Comparison of ENCODE assay signal across 8 cellular contexts in genomic region chr14:73136387-73137221, GRCh38. TPM values are rescaled to one million over a fixed set of nuclear protein-coding genes. Genes with fewer than 3 reads are reported as not detected.
DNase-seq lines count a peak whose midpoint lies in the region; ATAC-seq and TF ChIP-seq lines count a peak whose summit lies in the region.

Gene PSEN1 (plus strand): TSS chr14:73136507. CDS start chr14:73148020, 11,513 bp downstream.

- TF ChIP-seq POLR2A in ovary (IDR thresholded peaks at IDR 0.05): peak; percentile 81

- WGBS in ovary, 3 donors: 1% methylated on average over 53 to 71 of the region's 71 CpGs
- WGBS in thymus: under 1% methylated on average over 71 of the region's 71 CpGs

- no peak for TF ChIP-seq EP300 in ovary (IDR thresholded peaks at IDR 0.05)

- intact Hi-C loops in head of caudate nucleus (cut with DNase I) (loop anchor here (10.0 kb wide), 1 partner anchor 328 kb away; no protein-coding TSS in a partner anchor), ovary (cut with DNase I) (no loop called here)

- H3K4me1 ChIP-seq in ovary (ENCODE audit: insufficient read depth) (peaks cover 13% of the 10 kb centered on the region), thymus (ENCODE audit: control insufficient read depth, insufficient read depth, low read length) (peaks cover 8% of the 10 kb centered on the region)

- H3K27me3 ChIP-seq in ovary (no peaks in the 10 kb centered on the region), thymus (ENCODE audit: control insufficient read depth, insufficient read depth) (no peaks in the 10 kb centered on the region)

- no peak for TF ChIP-seq CTCF in GM12864 (IDR thresholded peaks at IDR 0.05; ENCODE audit: low read depth, low read length, missing control alignments)
- no peak for TF ChIP-seq CTCF in ovary (IDR thresholded peaks at IDR 0.05)

- H3K9me3 ChIP-seq in ovary: no peaks in the 10 kb centered on the region
- H3K9me3 ChIP-seq in thymus (ENCODE audit: control insufficient read depth): no peaks in the 10 kb centered on the region

- peak; percentile 88 for ATAC-seq in HG02678 (IDR thresholded peaks at IDR 0.05; ENCODE audit: unreplicated experiment)

- peak; percentile 89 for DNase-seq in GM12864 (ENCODE audit: low read depth)
- peak; percentile 91 for DNase-seq in NCI-H128 (lab: John Stamatoyannopoulos, UW; ENCODE audit: unreplicated experiment)
- DNase-seq in SW 1271 (lab: John Stamatoyannopoulos, UW): peak; percentile 64 to 86
- peak; percentile 94 for DNase-seq in activated naive CD8-positive, alpha-beta T cell treated with anti-CD3 and anti-CD28 coated beads, Interleukin-2, amount 50 U/mL, for 16 hours (ENCODE audit: low read depth, low spot score)
- peak; percentile 96 to 100 (median 99) for DNase-seq in head of caudate nucleus
- DNase-seq in ovary: peak; percentile 94 to 99 (median 98)

- peak within 1 kb of the TSS; percentile 70 for H3K4me3 ChIP-seq in GM12864 (ENCODE audit: low read depth, low read length)
- H3K4me3 ChIP-seq in ovary: peak within 1 kb of the TSS; percentile 89
- H3K4me3 ChIP-seq in thymus (ENCODE audit: low read length): peak within 1 kb of the TSS; percentile 88

- H3K36me3 ChIP-seq in ovary (no peaks in the 10 kb centered on the region), thymus (ENCODE audit: control insufficient read depth, insufficient read depth) (no peaks in the 10 kb centered on the region)

- H3K27ac ChIP-seq in ovary (peak within 1 kb of the TSS; percentile 79 to 81), thymus (ENCODE audit: low read depth) (peak within 1 kb of the TSS; percentile 97)

RNA-seq across cellular contexts. Expression of gene PSEN1, which starts in this region (rescaled TPM):
- total RNA-seq in ovary: 10 to 100 TPM; 33.4 to 48.8 (median 44.0) TPM
- polyA plus RNA-seq in ovary (10 to 100 TPM; 21.7 to 73.1 TPM), thymus (36.4 TPM)

Comparison
In these comparisons a context has a peak if more than half of its experiments do, and no peak if none do; other contexts are left out.
1. Peak in every context shown above with its lines: DNase-seq, ATAC-seq, H3K4me3 ChIP-seq and H3K27ac ChIP-seq.